29 cellular contexts compared by ENCODE assay signal in the genomic region with DNA sequence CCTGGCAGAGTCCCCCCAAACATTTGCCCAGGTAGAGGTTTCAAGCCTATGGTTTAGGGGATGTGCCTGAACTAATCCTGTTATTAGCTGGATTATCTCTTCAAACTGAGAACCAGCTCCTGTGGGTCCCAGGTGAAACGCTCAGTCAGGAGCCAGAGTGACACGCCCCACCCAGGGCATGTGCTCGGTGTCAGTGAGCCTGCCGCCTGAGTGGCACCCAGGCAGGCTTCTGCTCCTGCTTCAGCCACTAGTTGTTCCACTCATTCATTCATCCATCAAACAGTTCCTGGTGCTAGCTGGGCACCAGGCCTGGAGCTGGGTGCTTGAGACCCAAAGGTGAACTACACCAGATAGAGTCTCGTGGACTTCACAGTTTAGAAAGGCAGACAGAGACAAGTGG.
"Had no signal": no experiment of that assay in that cellular context is flagged by ENCODE, and none has a peak within 500 bp of the region (broad histone marks: within the 10 kb centered on the region; RNA-seq: fewer than 3 reads in every experiment).

No MANE protein-coding gene starts in this region.

- H3K4me3 ChIP-seq: ascending aorta, cardiac muscle cell had no signal

- H3K27me3 ChIP-seq: ascending aorta had no signal

- DNase-seq: activated CD4-positive, alpha-beta memory T cell treated with anti-CD3 and anti-CD28 coated beads, Interleukin-2, amount 10 ng/mL, durations not matched to agents 7 days and 5 days; activated CD4-positive, alpha-beta T cell treated with anti-CD3 and anti-CD28 coated beads for 1 hour; activated CD4-positive, alpha-beta T cell treated with anti-CD3 and anti-CD28 coated beads for 36 hours; activated CD4-positive, alpha-beta T cell treated with anti-CD3 and anti-CD28 coated beads for 48 hours; activated CD4-positive, alpha-beta T cell treated with anti-CD3 and anti-CD28 coated beads, Interleukin-2, amount 10 ng/mL, durations not matched to agents 7 days and 5 days; activated CD4-positive, alpha-beta T cell treated with anti-CD3 and anti-CD28 coated beads, Interleukin-2, amount 50 U/mL, for 48 hours; activated CD4-positive, CD25-positive, alpha-beta regulatory T cell; activated CD8-positive, alpha-beta memory T cell treated with anti-CD3 and anti-CD28 coated beads for 24 hours; activated CD8-positive, alpha-beta memory T cell treated with anti-CD3 and anti-CD28 coated beads, Interleukin-2, amount 10 ng/mL, durations not matched to agents 7 days and 5 days; activated CD8-positive, alpha-beta memory T cell treated with anti-CD3 and anti-CD28 coated beads, Interleukin-2, amount 50 U/mL, for 48 hours; activated CD8-positive, alpha-beta T cell treated with anti-CD3 and anti-CD28 coated beads, Interleukin-2, amount 10 ng/mL, durations not matched to agents 7 days and 5 days; activated effector memory CD4-positive, alpha-beta T cell treated with Interleukin-2 at 50 U/mL for 16 hours; activated gamma-delta T cell; activated naive CD4-positive, alpha-beta T cell treated with anti-CD3 and anti-CD28 coated beads, Interleukin-2, amount 10 ng/mL, durations not matched to agents 7 days and 5 days; activated naive CD4-positive, alpha-beta T cell treated with Interleukin-2 at 50 U/mL for 16 hours; activated naive CD8-positive, alpha-beta T cell treated with anti-CD3 and anti-CD28 coated beads, Interleukin-2, amount 10 ng/mL, durations not matched to agents 7 days and 5 days; activated naive CD8-positive, alpha-beta T cell treated with anti-CD3 and anti-CD28 coated beads, Interleukin-2, amount 50 U/mL, for 24 hours; activated T-cell treated with anti-CD3 and anti-CD28 coated beads, Interleukin-2, amount 50 U/mL, for 24 hours; amygdala; anterior cingulate cortex; caudate nucleus; cerebellar nuclear complex; T-helper 1 cell; T-helper 2 cell; T-helper 9 cell had no signal

- H3K27ac ChIP-seq: ascending aorta, cardiac muscle cell, VCaP had no signal

- H3K4me1 ChIP-seq: ascending aorta had no signal

- ATAC-seq: activated CD4-positive, alpha-beta T cell treated with anti-CD3 and anti-CD28 coated beads for 36 hours; activated CD4-positive, CD25-positive, alpha-beta regulatory T cell treated with anti-CD3 and anti-CD28 coated beads, Interleukin-2, amount 50 U/mL, for 24 hours; activated CD8-positive, alpha-beta memory T cell treated with anti-CD3 and anti-CD28 coated beads, Interleukin-2, amount 10 ng/mL, durations not matched to agents 7 days and 5 days; activated CD8-positive, alpha-beta T cell treated with anti-CD3 and anti-CD28 coated beads, Interleukin-2, amount 10 ng/mL, durations not matched to agents 7 days and 5 days; activated naive CD8-positive, alpha-beta T cell treated with anti-CD3 and anti-CD28 coated beads, Interleukin-2, amount 50 U/mL, for 24 hours had no signal

- H3K36me3 ChIP-seq: ascending aorta, cardiac muscle cell had no signal
